In genomic region chr3:81709606-81710005, GRCh38 we compare ENCODE assay signal across 32 cellular contexts.
"Had no signal": no experiment of that assay in that cellular context is flagged by ENCODE, and none has a peak within 500 bp of the region (broad histone marks: within the 10 kb centered on the region; RNA-seq: fewer than 3 reads in every experiment).

No MANE protein-coding gene starts in this region.

- H3K27ac Mint-ChIP-seq: activated CD4-positive, alpha-beta T cell treated with anti-CD3 and anti-CD28 coated beads, Interleukin-2, amount 10 ng/mL, durations not matched to agents 24 days and 14 days; activated CD8-positive, alpha-beta T cell treated with anti-CD3 and anti-CD28 coated beads for 36 hours; activated naive CD4-positive, alpha-beta T cell treated with anti-CD3 and anti-CD28 coated beads, Interleukin-2, amount 50 U/mL, for 24 hours; activated naive CD8-positive, alpha-beta T cell treated with anti-CD3 and anti-CD28 coated beads, Interleukin-2, amount 10 ng/mL, durations not matched to agents 7 days and 5 days; activated T-cell treated with anti-CD3 and anti-CD28 coated beads, Interleukin-2, amount 50 U/mL, for 24 hours; activated T-helper 2 cell treated with anti-CD3 and anti-CD28 coated beads, Interferon-gamma antibody, Interleukin-2, Interleukin-4, amounts not matched to agents 10 μg/mL and 5 μg/mL and 100 μg/mL, durations not matched to agents 14 hours and 24 hours and 36 hours had no signal

- H3K27me3 Mint-ChIP-seq: activated CD4-positive, alpha-beta T cell treated with anti-CD3 and anti-CD28 coated beads, Interleukin-2, amount 10 ng/mL, durations not matched to agents 24 days and 14 days; activated CD8-positive, alpha-beta T cell treated with anti-CD3 and anti-CD28 coated beads for 36 hours; activated naive CD4-positive, alpha-beta T cell treated with anti-CD3 and anti-CD28 coated beads, Interleukin-2, amount 50 U/mL, for 24 hours; activated naive CD8-positive, alpha-beta T cell treated with anti-CD3 and anti-CD28 coated beads, Interleukin-2, amount 10 ng/mL, durations not matched to agents 7 days and 5 days; activated T-cell treated with anti-CD3 and anti-CD28 coated beads, Interleukin-2, amount 50 U/mL, for 24 hours had no signal

- FAIRE-seq: astrocyte, K562 had no signal

- H3K4me1 ChIP-seq: body of pancreas, breast epithelium, Peyer's patch had no signal

- H3K36me3 ChIP-seq: adrenal gland, breast epithelium, Peyer's patch, WERI-Rb-1 had no signal

- H3K9me3 Mint-ChIP-seq: activated CD8-positive, alpha-beta T cell treated with anti-CD3 and anti-CD28 coated beads for 36 hours; activated naive CD8-positive, alpha-beta T cell treated with anti-CD3 and anti-CD28 coated beads, Interleukin-2, amount 10 ng/mL, durations not matched to agents 7 days and 5 days; activated T-cell treated with anti-CD3 and anti-CD28 coated beads, Interleukin-2, amount 50 U/mL, for 24 hours; activated T-helper 2 cell treated with anti-CD3 and anti-CD28 coated beads, Interferon-gamma antibody, Interleukin-2, Interleukin-4, amounts not matched to agents 10 μg/mL and 5 μg/mL and 100 μg/mL, durations not matched to agents 14 hours and 24 hours and 36 hours had no signal

- DNase-seq: activated CD4-positive, alpha-beta T cell treated with anti-CD3 and anti-CD28 coated beads, Interleukin-2, amount 10 ng/mL, durations not matched to agents 24 days and 14 days; activated CD4-positive, alpha-beta T cell treated with anti-CD3 and anti-CD28 coated beads, Interleukin-2, amount 50 U/mL, for 4 hours; activated CD8-positive, alpha-beta T cell treated with anti-CD3 and anti-CD28 coated beads for 36 hours; activated gamma-delta T cell; activated naive CD4-positive, alpha-beta T cell treated with Interleukin-2 at 50 U/mL for 16 hours; activated naive CD8-positive, alpha-beta T cell treated with anti-CD3 and anti-CD28 coated beads, Interleukin-2, amount 10 ng/mL, durations not matched to agents 7 days and 5 days; activated T-cell treated with anti-CD3 and anti-CD28 coated beads, Interleukin-2, amount 50 U/mL, for 24 hours; adrenal gland; body of pancreas; caudate nucleus; NCI-H1048; NCI-H1105 treated with DMSO at 0.1 percent for 48 hours; NCI-H1436; NCI-H1694; NCI-H1930; NCI-H2081 treated with DMSO at 0.1 percent for 48 hours; NCI-H226; NCI-H446 treated with DMSO at 0.1 percent for 48 hours; NCI-H524 treated with DMSO at 0.1 percent for 48 hours; PC-3; Peyer's patch; RPMI8226; SW 1271; T-helper 1 cell; T-helper 2 cell; T-helper 9 cell; WERI-Rb-1 had no signal

- H3K4me3 ChIP-seq: adrenal gland, body of pancreas, breast epithelium, K562, Peyer's patch had no signal

- H3K27ac ChIP-seq: adrenal gland, body of pancreas, breast epithelium, Peyer's patch, WERI-Rb-1 had no signal

- ATAC-seq: activated CD8-positive, alpha-beta T cell treated with anti-CD3 and anti-CD28 coated beads for 36 hours; body of pancreas; K562; PC-3 had no signal

- H3K27me3 ChIP-seq: adrenal gland, body of pancreas, breast epithelium, Peyer's patch had no signal

- H3K9me3 ChIP-seq: body of pancreas, breast epithelium, Peyer's patch had no signal

- H3K4me3 Mint-ChIP-seq: activated CD4-positive, alpha-beta T cell treated with anti-CD3 and anti-CD28 coated beads, Interleukin-2, amount 10 ng/mL, durations not matched to agents 24 days and 14 days; activated CD8-positive, alpha-beta T cell treated with anti-CD3 and anti-CD28 coated beads for 36 hours; activated naive CD4-positive, alpha-beta T cell treated with anti-CD3 and anti-CD28 coated beads, Interleukin-2, amount 50 U/mL, for 24 hours; activated naive CD8-positive, alpha-beta T cell treated with anti-CD3 and anti-CD28 coated beads, Interleukin-2, amount 10 ng/mL, durations not matched to agents 7 days and 5 days; activated T-cell treated with anti-CD3 and anti-CD28 coated beads, Interleukin-2, amount 50 U/mL, for 24 hours had no signal

- H3K4me1 Mint-ChIP-seq: activated CD4-positive, alpha-beta T cell treated with anti-CD3 and anti-CD28 coated beads, Interleukin-2, amount 10 ng/mL, durations not matched to agents 24 days and 14 days; activated naive CD4-positive, alpha-beta T cell treated with anti-CD3 and anti-CD28 coated beads, Interleukin-2, amount 50 U/mL, for 24 hours; activated naive CD8-positive, alpha-beta T cell treated with anti-CD3 and anti-CD28 coated beads, Interleukin-2, amount 10 ng/mL, durations not matched to agents 7 days and 5 days had no signal
